ENCODE assay signal across 33 cellular contexts in genomic region chr6:148983986-148984385, GRCh38.
"Had no signal": no experiment of that assay in that cellular context is flagged by ENCODE, and none has a peak within 500 bp of the region (broad histone marks: within the 10 kb centered on the region; RNA-seq: fewer than 3 reads in every experiment).

No MANE protein-coding gene starts in this region.

- H3K9me3 Mint-ChIP-seq: activated B cell treated with CpG ODN at 0.5 μM for 24 hours; activated CD4-positive, alpha-beta memory T cell treated with anti-CD3 and anti-CD28 coated beads for 36 hours; activated CD4-positive, alpha-beta T cell treated with anti-CD3 and anti-CD28 coated beads, Interleukin-2, amount 10 ng/mL, durations not matched to agents 24 days and 14 days; activated naive CD4-positive, alpha-beta T cell treated with anti-CD3 and anti-CD28 coated beads, Interleukin-2, amount 10 ng/mL, durations not matched to agents 7 days and 5 days; activated naive CD4-positive, alpha-beta T cell treated with anti-CD3 and anti-CD28 coated beads, Interleukin-2, amount 50 U/mL, for 24 hours; activated naive CD8-positive, alpha-beta T cell treated with anti-CD3 and anti-CD28 coated beads, Interleukin-2, amount 10 ng/mL, durations not matched to agents 7 days and 5 days; activated naive CD8-positive, alpha-beta T cell treated with anti-CD3 and anti-CD28 coated beads, Interleukin-2, amount 50 U/mL, for 24 hours; activated T-cell treated with anti-CD3 and anti-CD28 coated beads, Interleukin-2, amount 50 U/mL, for 24 hours; activated T-helper 2 cell treated with anti-CD3 and anti-CD28 coated beads, Interferon-gamma antibody, Interleukin-2, Interleukin-4, amounts not matched to agents 10 μg/mL and 5 μg/mL and 100 μg/mL, durations not matched to agents 14 hours and 24 hours and 36 hours; T-helper 1 cell treated with Interleukin-12 subunit alpha and Interleukin-12 subunit beta and Interleukin-4 antibody, amounts not matched to agents 30 μg/mL and 1 μg/mL, for 36 hours; T-helper 2 cell treated with Interferon-gamma antibody and Interleukin-4, amounts not matched to agents 5 μg/mL and 100 μg/mL, for 36 hours had no signal

- H3K36me3 ChIP-seq: brain microvascular endothelial cell, breast epithelium had no signal

- H3K27me3 ChIP-seq: body of pancreas, brain microvascular endothelial cell, breast epithelium had no signal

- H3K27ac Mint-ChIP-seq: activated B cell treated with CpG ODN at 0.5 μM for 24 hours; activated CD4-positive, alpha-beta memory T cell treated with anti-CD3 and anti-CD28 coated beads for 36 hours; activated CD4-positive, alpha-beta T cell treated with anti-CD3 and anti-CD28 coated beads, Interleukin-2, amount 10 ng/mL, durations not matched to agents 24 days and 14 days; activated CD8-positive, alpha-beta memory T cell treated with anti-CD3 and anti-CD28 coated beads, Interleukin-2, amount 10 ng/mL, durations not matched to agents 7 days and 5 days; activated CD8-positive, alpha-beta T cell treated with anti-CD3 and anti-CD28 coated beads, Interleukin-2, amount 10 ng/mL, durations not matched to agents 7 days and 5 days; activated naive CD4-positive, alpha-beta T cell treated with anti-CD3 and anti-CD28 coated beads, Interleukin-2, amount 10 ng/mL, durations not matched to agents 7 days and 5 days; activated naive CD4-positive, alpha-beta T cell treated with anti-CD3 and anti-CD28 coated beads, Interleukin-2, amount 50 U/mL, for 24 hours; activated naive CD8-positive, alpha-beta T cell; activated naive CD8-positive, alpha-beta T cell treated with anti-CD3 and anti-CD28 coated beads, Interleukin-2, amount 10 ng/mL, durations not matched to agents 7 days and 5 days; activated naive CD8-positive, alpha-beta T cell treated with anti-CD3 and anti-CD28 coated beads, Interleukin-2, amount 50 U/mL, for 24 hours; activated T-cell treated with anti-CD3 and anti-CD28 coated beads, Interleukin-2, amount 50 U/mL, for 24 hours; activated T-helper 2 cell treated with anti-CD3 and anti-CD28 coated beads, Interferon-gamma antibody, Interleukin-2, Interleukin-4, amounts not matched to agents 10 μg/mL and 5 μg/mL and 100 μg/mL, durations not matched to agents 14 hours and 24 hours and 36 hours; T-helper 1 cell treated with Interleukin-12 subunit alpha and Interleukin-12 subunit beta and Interleukin-4 antibody, amounts not matched to agents 30 μg/mL and 1 μg/mL, for 36 hours; T-helper 2 cell treated with Interferon-gamma antibody and Interleukin-4, amounts not matched to agents 5 μg/mL and 100 μg/mL, for 36 hours had no signal

- DNase-seq: activated B cell treated with CpG ODN at 0.5 μM for 24 hours; activated CD4-positive, alpha-beta memory T cell treated with anti-CD3 and anti-CD28 coated beads for 36 hours; activated CD4-positive, alpha-beta T cell treated with anti-CD3 and anti-CD28 coated beads for 4 hours; activated CD4-positive, alpha-beta T cell treated with anti-CD3 and anti-CD28 coated beads, Interleukin-2, amount 10 ng/mL, durations not matched to agents 24 days and 14 days; activated CD4-positive, alpha-beta T cell treated with anti-CD3 and anti-CD28 coated beads, Interleukin-2, amount 50 U/mL, for 1 hour; activated CD4-positive, alpha-beta T cell treated with anti-CD3 and anti-CD28 coated beads, Interleukin-2, amount 50 U/mL, for 4 hours; activated CD4-positive, CD25-positive, alpha-beta regulatory T cell treated with anti-CD3 and anti-CD28 coated beads, Interleukin-2, amount 50 U/mL, for 72 hours; activated CD8-positive, alpha-beta memory T cell treated with anti-CD3 and anti-CD28 coated beads for 24 hours; activated CD8-positive, alpha-beta memory T cell treated with anti-CD3 and anti-CD28 coated beads, Interleukin-2, amount 10 ng/mL, durations not matched to agents 7 days and 5 days; activated CD8-positive, alpha-beta memory T cell treated with anti-CD3 and anti-CD28 coated beads, Interleukin-2, amount 50 U/mL, for 48 hours; activated CD8-positive, alpha-beta T cell treated with anti-CD3 and anti-CD28 coated beads, Interleukin-2, amount 10 ng/mL, durations not matched to agents 7 days and 5 days; activated effector memory CD4-positive, alpha-beta T cell treated with Interleukin-2 at 50 U/mL for 16 hours; activated gamma-delta T cell; activated naive CD4-positive, alpha-beta T cell treated with anti-CD3 and anti-CD28 coated beads, Interleukin-2, amount 10 ng/mL, durations not matched to agents 7 days and 5 days; activated naive CD4-positive, alpha-beta T cell treated with Interleukin-2 at 50 U/mL for 16 hours; activated naive CD8-positive, alpha-beta T cell treated with anti-CD3 and anti-CD28 coated beads, Interleukin-2, amount 10 ng/mL, durations not matched to agents 7 days and 5 days; activated naive CD8-positive, alpha-beta T cell treated with anti-CD3 and anti-CD28 coated beads, Interleukin-2, amount 50 U/mL, for 24 hours; activated T-cell treated with anti-CD3 and anti-CD28 coated beads, Interleukin-2, amount 50 U/mL, for 24 hours; activated T-cell treated with anti-CD3 and anti-CD28 coated beads, Interleukin-2, amount 50 U/mL, for 48 hours; amniotic stem cell; aorta; body of pancreas; brain microvascular endothelial cell; central memory CD4-positive, alpha-beta T cell; T-helper 2 cell; T-helper 9 cell had no signal

- H3K27me3 Mint-ChIP-seq: activated B cell treated with CpG ODN at 0.5 μM for 24 hours; activated CD4-positive, alpha-beta memory T cell treated with anti-CD3 and anti-CD28 coated beads for 36 hours; activated CD8-positive, alpha-beta memory T cell treated with anti-CD3 and anti-CD28 coated beads, Interleukin-2, amount 10 ng/mL, durations not matched to agents 7 days and 5 days; activated naive CD4-positive, alpha-beta T cell treated with anti-CD3 and anti-CD28 coated beads, Interleukin-2, amount 50 U/mL, for 24 hours; activated naive CD8-positive, alpha-beta T cell treated with anti-CD3 and anti-CD28 coated beads, Interleukin-2, amount 50 U/mL, for 24 hours; activated T-cell treated with anti-CD3 and anti-CD28 coated beads, Interleukin-2, amount 50 U/mL, for 24 hours had no signal

- H3K27ac ChIP-seq: body of pancreas, brain microvascular endothelial cell, breast epithelium, VCaP had no signal

- H3K36me3 Mint-ChIP-seq: activated CD4-positive, alpha-beta memory T cell treated with anti-CD3 and anti-CD28 coated beads for 36 hours; activated CD8-positive, alpha-beta memory T cell treated with anti-CD3 and anti-CD28 coated beads, Interleukin-2, amount 10 ng/mL, durations not matched to agents 7 days and 5 days; activated naive CD4-positive, alpha-beta T cell treated with anti-CD3 and anti-CD28 coated beads, Interleukin-2, amount 10 ng/mL, durations not matched to agents 7 days and 5 days; activated naive CD4-positive, alpha-beta T cell treated with anti-CD3 and anti-CD28 coated beads, Interleukin-2, amount 50 U/mL, for 24 hours; activated naive CD8-positive, alpha-beta T cell; activated naive CD8-positive, alpha-beta T cell treated with anti-CD3 and anti-CD28 coated beads, Interleukin-2, amount 10 ng/mL, durations not matched to agents 7 days and 5 days had no signal

- H3K9me3 ChIP-seq: body of pancreas, breast epithelium had no signal

- H3K4me1 ChIP-seq: body of pancreas, breast epithelium had no signal

- H3K4me1 Mint-ChIP-seq: activated CD4-positive, alpha-beta T cell treated with anti-CD3 and anti-CD28 coated beads, Interleukin-2, amount 10 ng/mL, durations not matched to agents 24 days and 14 days; activated CD8-positive, alpha-beta memory T cell treated with anti-CD3 and anti-CD28 coated beads, Interleukin-2, amount 10 ng/mL, durations not matched to agents 7 days and 5 days; activated naive CD4-positive, alpha-beta T cell treated with anti-CD3 and anti-CD28 coated beads, Interleukin-2, amount 10 ng/mL, durations not matched to agents 7 days and 5 days; activated naive CD4-positive, alpha-beta T cell treated with anti-CD3 and anti-CD28 coated beads, Interleukin-2, amount 50 U/mL, for 24 hours; activated naive CD8-positive, alpha-beta T cell treated with anti-CD3 and anti-CD28 coated beads, Interleukin-2, amount 10 ng/mL, durations not matched to agents 7 days and 5 days had no signal

- H3K4me3 ChIP-seq: body of pancreas, breast epithelium had no signal

- H3K4me3 Mint-ChIP-seq: activated B cell treated with CpG ODN at 0.5 μM for 24 hours; activated CD4-positive, alpha-beta memory T cell treated with anti-CD3 and anti-CD28 coated beads for 36 hours; activated CD4-positive, alpha-beta T cell treated with anti-CD3 and anti-CD28 coated beads, Interleukin-2, amount 10 ng/mL, durations not matched to agents 24 days and 14 days; activated CD8-positive, alpha-beta memory T cell treated with anti-CD3 and anti-CD28 coated beads, Interleukin-2, amount 10 ng/mL, durations not matched to agents 7 days and 5 days; activated CD8-positive, alpha-beta T cell treated with anti-CD3 and anti-CD28 coated beads, Interleukin-2, amount 10 ng/mL, durations not matched to agents 7 days and 5 days; activated naive CD4-positive, alpha-beta T cell treated with anti-CD3 and anti-CD28 coated beads, Interleukin-2, amount 10 ng/mL, durations not matched to agents 7 days and 5 days; activated naive CD4-positive, alpha-beta T cell treated with anti-CD3 and anti-CD28 coated beads, Interleukin-2, amount 50 U/mL, for 24 hours; activated naive CD8-positive, alpha-beta T cell; activated naive CD8-positive, alpha-beta T cell treated with anti-CD3 and anti-CD28 coated beads, Interleukin-2, amount 10 ng/mL, durations not matched to agents 7 days and 5 days; activated naive CD8-positive, alpha-beta T cell treated with anti-CD3 and anti-CD28 coated beads, Interleukin-2, amount 50 U/mL, for 24 hours; activated T-cell treated with anti-CD3 and anti-CD28 coated beads, Interleukin-2, amount 50 U/mL, for 24 hours; T-helper 1 cell treated with Interleukin-12 subunit alpha and Interleukin-12 subunit beta and Interleukin-4 antibody, amounts not matched to agents 30 μg/mL and 1 μg/mL, for 36 hours; T-helper 2 cell treated with Interferon-gamma antibody and Interleukin-4, amounts not matched to agents 5 μg/mL and 100 μg/mL, for 36 hours had no signal
